ENCODE assay signal across 11 cellular contexts in the genomic region with DNA sequence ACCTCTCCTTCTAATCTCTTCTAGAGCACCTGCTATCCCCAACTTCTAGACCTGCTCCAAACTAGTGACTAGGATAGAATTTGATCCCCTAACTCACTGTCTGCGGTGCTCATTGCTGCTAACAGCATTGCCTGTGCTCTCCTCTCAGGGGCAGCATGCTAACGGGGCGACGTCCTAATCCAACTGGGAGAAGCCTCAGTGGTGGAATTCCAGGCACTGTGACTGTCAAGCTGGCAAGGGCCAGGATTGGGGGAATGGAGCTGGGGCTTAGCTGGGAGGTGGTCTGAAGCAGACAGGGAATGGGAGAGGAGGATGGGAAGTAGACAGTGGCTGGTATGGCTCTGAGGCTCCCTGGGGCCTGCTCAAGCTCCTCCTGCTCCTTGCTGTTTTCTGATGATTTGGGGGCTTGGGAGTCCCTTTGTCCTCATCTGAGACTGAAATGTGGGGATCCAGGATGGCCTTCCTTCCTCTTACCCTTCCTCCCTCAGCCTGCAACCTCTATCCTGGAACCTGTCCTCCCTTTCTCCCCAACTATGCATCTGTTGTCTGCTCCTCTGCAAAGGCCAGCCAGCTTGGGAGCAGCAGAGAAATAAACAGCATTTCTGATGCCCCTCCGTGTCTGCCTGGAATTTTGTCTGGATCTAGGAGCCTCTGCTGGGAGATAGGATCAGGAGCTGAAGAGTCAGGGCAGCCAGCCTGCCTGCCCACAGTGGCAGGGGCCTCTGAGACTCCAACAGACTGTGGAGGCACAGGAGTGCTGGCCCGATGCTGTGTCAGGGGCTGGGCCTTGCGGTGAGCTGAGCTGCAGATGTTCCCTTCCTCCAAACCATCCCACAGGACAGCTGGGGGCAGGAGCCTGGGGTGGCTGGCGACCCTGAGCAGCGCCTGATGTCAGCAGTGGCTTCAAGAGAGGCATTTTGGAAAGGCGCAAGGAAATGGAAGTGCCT. TPM values are rescaled to one million over a fixed set of nuclear protein-coding genes. Genes with fewer than 3 reads are reported as not detected.
DNase-seq lines count a peak whose midpoint lies in the region; ATAC-seq and TF ChIP-seq lines count a peak whose summit lies in the region.
"Had no signal": no experiment of that assay in that cellular context is flagged by ENCODE, and none has a peak within 500 bp of the region (broad histone marks: within the 10 kb centered on the region; RNA-seq: fewer than 3 reads in every experiment).

No MANE protein-coding gene starts in this region.

- no peaks in the 10 kb centered on the region for H3K36me3 Mint-ChIP-seq in endodermal cell (ENCODE audit: low read depth)
- H3K36me3 Mint-ChIP-seq: activated naive CD8-positive, alpha-beta T cell treated with anti-CD3 and anti-CD28 coated beads for 36 hours had no signal

- TF ChIP-seq CTCF in endodermal cell (conservative IDR thresholded peaks at IDR 0.05) = peak; percentile 51
- TF ChIP-seq CTCF in retinal pigment epithelial cell (conservative IDR thresholded peaks at IDR 0.05; ENCODE audit: low read depth, low read length) = peak; percentile 32

- H3K4me1 ChIP-seq in endodermal cell (ENCODE audit: control insufficient read depth, insufficient read depth, low read length) = no peaks in the 10 kb centered on the region

- no peaks in the 10 kb centered on the region for H3K9me3 ChIP-seq in endodermal cell (ENCODE audit: control insufficient read depth, low read length)

- no peaks in the 10 kb centered on the region for H3K9me3 Mint-ChIP-seq in endodermal cell
- H3K9me3 Mint-ChIP-seq: activated naive CD8-positive, alpha-beta T cell treated with anti-CD3 and anti-CD28 coated beads for 36 hours had no signal

- H3K27me3 ChIP-seq in endodermal cell (ENCODE audit: control insufficient read depth, insufficient read depth, low read length, poor library complexity, severe bottlenecking) = no peaks in the 10 kb centered on the region

- no peak overlapping the region for H3K4me3 Mint-ChIP-seq in endodermal cell
- H3K4me3 Mint-ChIP-seq: activated naive CD8-positive, alpha-beta T cell treated with anti-CD3 and anti-CD28 coated beads for 36 hours had no signal

- no peaks in the 10 kb centered on the region for H3K36me3 ChIP-seq in endodermal cell (ENCODE audit: control insufficient read depth, insufficient read depth, low read length)

- H3K27ac Mint-ChIP-seq in endodermal cell = no peak overlapping the region
- H3K27ac Mint-ChIP-seq: activated naive CD8-positive, alpha-beta T cell treated with anti-CD3 and anti-CD28 coated beads for 36 hours had no signal

- H3K4me3 ChIP-seq in endodermal cell (ENCODE audit: low read length) (no peak overlapping the region), retinal pigment epithelial cell (ENCODE audit: low read length) (no peak overlapping the region)

- no peak for ATAC-seq in GM21825 (IDR thresholded peaks at IDR 0.05; ENCODE audit: unreplicated experiment)

- no peaks in the 10 kb centered on the region for H3K27me3 Mint-ChIP-seq in endodermal cell (ENCODE audit: insufficient read depth)
- H3K27me3 Mint-ChIP-seq: activated naive CD8-positive, alpha-beta T cell treated with anti-CD3 and anti-CD28 coated beads for 36 hours had no signal

- no peak overlapping the region for H3K9ac ChIP-seq in endodermal cell (ENCODE audit: extremely low read depth, low read length, poor library complexity, severe bottlenecking)

- H3K27ac ChIP-seq in endodermal cell (ENCODE audit: low read depth, low read length) = peak overlapping the region; percentile 53

- WGBS in endodermal cell (ENCODE audit: insufficient coverage in 1 of 2, insufficient read length in 1 of 2), 2 experiments = 65 to 81% methylated on average over 4 to 10 of the region's 10 CpGs

- H3K4me1 Mint-ChIP-seq in endodermal cell = peaks cover 6% of the 10 kb centered on the region
- H3K4me1 Mint-ChIP-seq: activated naive CD8-positive, alpha-beta T cell treated with anti-CD3 and anti-CD28 coated beads for 36 hours had no signal

- DNase-seq in RPMI7951 (ENCODE audit: low read depth) (peak; percentile 59), endodermal cell (peak; percentile 83), retinal pigment epithelial cell (ENCODE audit: low read depth) (no peak), cerebellum (ENCODE audit: low spot score) (no peak), kidney glomerular epithelial cell (lab: John Stamatoyannopoulos, UW) (no peak)
- DNase-seq: activated CD4-positive, alpha-beta T cell treated with anti-CD3 and anti-CD28 coated beads, Interleukin-2, amount 50 U/mL, for 4 hours; activated naive CD8-positive, alpha-beta T cell treated with anti-CD3 and anti-CD28 coated beads for 36 hours; effector CD8-positive, alpha-beta T cell; hippocampal formation; stimulated activated naive CD4-positive, alpha-beta T cell had no signal

RNA-seq across cellular contexts. Expression of a gene that starts 3.0 kb away (rescaled TPM):
- total RNA-seq in RPMI7951 (2014; rRNA removed; shearing (Covaris generic)) = 2.5 and 8.8 TPM in 2 replicates
- total RNA-seq in endodermal cell = under 1 TPM in 1 of 2 donors, not detected in 1; 0.29 TPM
- 2.7 TPM for polyA plus RNA-seq in endodermal cell (2013, experiment 1 of 2)
- polyA plus RNA-seq in endodermal cell (2013, experiment 2 of 2) = 2.9 TPM
- 41.0 TPM for total RNA-seq in cerebellum
- total RNA-seq: activated naive CD8-positive, alpha-beta T cell treated with anti-CD3 and anti-CD28 coated beads for 36 hours had no signal

RNA-seq across cellular contexts. Expression of a gene that starts 26.1 kb away (rescaled TPM):
- 95.7 and 114 TPM in 2 replicates for total RNA-seq in RPMI7951 (2014; rRNA removed; shearing (Covaris generic))
- total RNA-seq in endodermal cell = 10 to 100 TPM; 18.2 to 26.2 TPM
- polyA plus RNA-seq in endodermal cell (2013, experiment 1 of 2) = 25.5 TPM
- 24.2 TPM for polyA plus RNA-seq in endodermal cell (2013, experiment 2 of 2)
- total RNA-seq in cerebellum = 12.6 TPM

RNA-seq across cellular contexts. Expression of a gene that starts 46.1 kb away (rescaled TPM):
- total RNA-seq in RPMI7951 (2014; rRNA removed; shearing (Covaris generic)) = 0.72 and 1.8 TPM in 2 replicates
- total RNA-seq in endodermal cell (not detected), cerebellum (104 TPM)
- 2.6 TPM for polyA plus RNA-seq in endodermal cell (2013, experiment 1 of 2)
- 1.9 TPM for polyA plus RNA-seq in endodermal cell (2013, experiment 2 of 2)
- total RNA-seq: activated naive CD8-positive, alpha-beta T cell treated with anti-CD3 and anti-CD28 coated beads for 36 hours had no signal

RNA-seq across cellular contexts. Expression of a gene that starts 59.6 kb away (rescaled TPM):
- total RNA-seq in RPMI7951 (2014; rRNA removed; shearing (Covaris generic)) = 1.1 and 2.1 TPM in 2 replicates
- total RNA-seq in endodermal cell (1 to 10 TPM; 2.8 to 3.5 TPM), cerebellum (0.27 TPM)
- 4.3 TPM for polyA plus RNA-seq in endodermal cell (2013, experiment 1 of 2)
- 2.9 TPM for polyA plus RNA-seq in endodermal cell (2013, experiment 2 of 2)

Comparison
In these comparisons a context has a peak if more than half of its experiments do, and no peak if none do; other contexts are left out.
1. DNase-seq: peak in RPMI7951 (single experiment) and endodermal cell (single experiment); none in retinal pigment epithelial cell (single experiment), cerebellum (single experiment) and kidney glomerular epithelial cell (single experiment).
2. RNA of a gene that starts 46.1 kb away (total RNA-seq): 104 TPM in cerebellum (single experiment); 0.72 to 1.8 TPM in RPMI7951 and not detected in endodermal cell; every median in the first group is over 10 times any median in the second.